ENCODE assay signal across 15 cellular contexts in genomic region chr15:71515375-71516186, GRCh38.
A peak's percentile ranks its signal among the peaks of the same experiment; 100 is the strongest.
DNase-seq lines count a peak whose midpoint lies in the region; ATAC-seq, FAIRE-seq and TF ChIP-seq lines count a peak whose summit lies in the region.
"Had no signal": no experiment of that assay in that cellular context is flagged by ENCODE, and none has a peak within 500 bp of the region (broad histone marks: within the 10 kb centered on the region; RNA-seq: fewer than 3 reads in every experiment).

No MANE protein-coding gene starts in this region.

- no peak overlapping the region for H3K4me2 ChIP-seq in HepG2 (ENCODE audit: low read depth, low read length)

- no peak for TF ChIP-seq POLR2A in HepG2 (IDR thresholded peaks at IDR 0.05; ENCODE audit: insufficient read depth in 1 of 2, low read depth in 2 of 2, low read length in 2 of 2)
- no peak for TF ChIP-seq POLR2A in suprapubic skin (IDR thresholded peaks at IDR 0.05)
- TF ChIP-seq POLR2A in testis (IDR thresholded peaks at IDR 0.05) = no peak

- no peak for ATAC-seq in HepG2
- no peak for ATAC-seq in HG02763 (IDR thresholded peaks at IDR 0.05; ENCODE audit: unreplicated experiment)

- H2AFZ ChIP-seq in HepG2 (ENCODE audit: low read length) = no peak overlapping the region

- TF ChIP-seq CTCF in HepG2 (CRISPR knock-in tag; IDR thresholded peaks at IDR 0.05) (no peak), suprapubic skin (IDR thresholded peaks at IDR 0.05) (no peak), testis (IDR thresholded peaks at IDR 0.05) (no peak)

- H3K4me3 ChIP-seq in HepG2 (replicated peaks in 1 of 3; ENCODE audit: insufficient read depth in 1 of 3, low read depth in 2 of 3, low read length in 3 of 3) (no peak overlapping the region), suprapubic skin (no peak overlapping the region), testis (no peak overlapping the region)

- POLR2A ChIA-PET in HepG2 (lab: Yijun Ruan, JAX) = no interaction called here

- peaks cover 0 to 31% of the 10 kb centered on the region in 2 experiments; a peak in 3 of 5 replicates for H3K27me3 ChIP-seq in HepG2 (ENCODE audit: control insufficient read depth in 1 of 2, insufficient read depth in 2 of 2, low read length in 2 of 2)
- H3K27me3 ChIP-seq in suprapubic skin = no peaks in the 10 kb centered on the region
- no peaks in the 10 kb centered on the region for H3K27me3 ChIP-seq in testis

- in situ Hi-C loops in HepG2 (cut with HindIII; ENCODE audit: extremely low pct_ligation_motif_present, low pct_unique_long_range_greater_than_20kb) = no loop called here

- H3K9me3 ChIP-seq in HepG2 (ENCODE audit: low read length) (no peaks in the 10 kb centered on the region), suprapubic skin (no peaks in the 10 kb centered on the region), testis (no peaks in the 10 kb centered on the region)

- peaks cover 19% of the 10 kb centered on the region for H3K4me1 ChIP-seq in HepG2 (ENCODE audit: insufficient read depth, low read length)
- peaks cover 27% of the 10 kb centered on the region for H3K4me1 ChIP-seq in suprapubic skin
- H3K4me1 ChIP-seq in testis = peaks cover 5% of the 10 kb centered on the region

- H4K20me1 ChIP-seq in HepG2 (ENCODE audit: insufficient read depth, low read length) = no peaks in the 10 kb centered on the region; the same call in 1 of the 2 replicates

- no TSS peak for BruUV-seq in HepG2 (replicated peaks; lab: Mats Ljungman, UMichigan)

- H3K36me3 ChIP-seq in HepG2 (replicated peaks in 1 of 2; ENCODE audit: control insufficient read depth in 1 of 2, insufficient read depth in 2 of 2, low read length in 2 of 2) = no peaks in the 10 kb centered on the region
- no peaks in the 10 kb centered on the region for H3K36me3 ChIP-seq in suprapubic skin
- no peaks in the 10 kb centered on the region for H3K36me3 ChIP-seq in testis (ENCODE audit: low read depth, missing control alignments)

- intact Hi-C loops in HepG2 (cut with micrococcal nuclease; ENCODE audit: unreplicated experiment) (no loop called here), testis (cut with DNase I; ENCODE audit: low total_unique reads) (no loop called here)

- TF ChIP-seq RAD21 in HepG2 (CRISPR knock-in tag; IDR thresholded peaks at IDR 0.05) = no peak

- H3K27ac ChIP-seq in caudate nucleus (ENCODE audit: low read depth, low read length) (peak overlapping the region; percentile 78), HepG2 (ENCODE audit: extremely low read length, insufficient read depth, low read length) (no peak overlapping the region), suprapubic skin (peak overlapping the region; percentile 49), testis (no peak overlapping the region)

- TF ChIP-seq EP300 in HepG2 (IDR thresholded peaks at IDR 0.05; ENCODE audit: low read depth in 2 of 2, low read length in 2 of 2) (no peak), HepG2 (CRISPR knock-in tag; IDR thresholded peaks at IDR 0.05; ENCODE audit: borderline replicate concordance) (no peak), suprapubic skin (IDR thresholded peaks at IDR 0.05) (no peak)

- CTCF ChIA-PET in HepG2 (lab: Yijun Ruan, JAX; ENCODE audit: low intra/inter-chr PET ratio, low total read pairs) = no interaction called here

- DNase-seq in LoVo (ENCODE audit: low spot score) (peak; percentile 84), caudate nucleus (lab: John Stamatoyannopoulos, UW) (peak in 5 of 61 donors; percentile 4 to 48 (median 9)), HepG2 (ENCODE audit: low spot score) (no peak), suprapubic skin (ENCODE audit: low spot score in 2 of 2) (no peak), NCI-H1417 (lab: John Stamatoyannopoulos, UW) (no peak), testis (no peak), middle frontal gyrus (ENCODE audit: extremely low spot score, low spot score) (no peak)
- DNase-seq: activated CD8-positive, alpha-beta memory T cell treated with anti-CD3 and anti-CD28 coated beads, Interleukin-2, amount 50 U/mL, for 4 hours; activated gamma-delta T cell; IMR-90; NCI-H2029 treated with DMSO at 0.1 percent for 48 hours; NCI-H510A treated with DMSO at 0.1 percent for 48 hours; stimulated activated CD4-positive, alpha-beta T cell treated with anti-CD3 and anti-CD28 coated beads, Interleukin-4, amount 100 ng/mL, for 1 hour; T-helper 9 cell had no signal

- H3K79me2 ChIP-seq in HepG2 (ENCODE audit: insufficient read depth, low read length) = no peaks in the 10 kb centered on the region

- WGBS in HepG2 (ENCODE audit: low lambda C conversion rate) = 23% methylated on average over 9 of the region's 10 CpGs
- whole genome bisulfite sequencing in suprapubic skin = 42% methylated on average over 10 of the region's 10 CpGs
- WGBS in testis, 2 donors = 67 to 69% methylated on average over 10 of the region's 10 CpGs

- H3K9ac ChIP-seq in HepG2 (ENCODE audit: insufficient read depth, low read depth, low read length) = no peak overlapping the region

- no peak for FAIRE-seq in HepG2 (lab: Jason Lieb, UNC)

TF ChIP-seq in HepG2, 621 proteins besides CTCF, POLR2A, EP300 and RAD21:
- TF ChIP-seq CEBPB (IDR thresholded peaks at IDR 0.05; ENCODE audit: borderline replicate concordance, low read depth, low read length) (peak; percentile 54; the same call in 1 of the 2 replicates), ZNF761 (CRISPR knock-in tag; conservative IDR thresholded peaks at IDR 0.05) (no peak)

Comparison
In these comparisons a context has a peak if more than half of its experiments do, and no peak if none do; other contexts are left out.
1. H3K27ac ChIP-seq: peak in caudate nucleus (single experiment) and suprapubic skin (single experiment); none in HepG2 (single experiment) and testis (0 of 2).